Comparison of ENCODE assay signal across 7 cellular contexts in genomic region chr6:999552-999951, GRCh38.
"Had no signal": no experiment of that assay in that cellular context is flagged by ENCODE, and none has a peak within 500 bp of the region (broad histone marks: within the 10 kb centered on the region; RNA-seq: fewer than 3 reads in every experiment).

No MANE protein-coding gene starts in this region.

- H3K4me3 ChIP-seq: GM23248, HAP-1 had no signal

- H3K27ac ChIP-seq: GM23248 had no signal

- H3K4me1 ChIP-seq: HAP-1 had no signal

- ATAC-seq: HCT116 had no signal

- H3K9ac ChIP-seq: GM23248 had no signal

- DNase-seq: GM23248, GOT3, H7, HFFc6, KBM-7 had no signal

- H3K9me3 ChIP-seq: HAP-1 had no signal

- H3K36me3 ChIP-seq: HAP-1 had no signal
